Comparison of ENCODE assay signal across 9 cellular contexts in genomic region chr11:7436657-7437056, GRCh38. TPM values are rescaled to one million over a fixed set of nuclear protein-coding genes. Genes with fewer than 3 reads are reported as not detected.
DNase-seq lines count a peak whose midpoint lies in the region; ATAC-seq and TF ChIP-seq lines count a peak whose summit lies in the region.
"Had no signal": no experiment of that assay in that cellular context is flagged by ENCODE, and none has a peak within 500 bp of the region (broad histone marks: within the 10 kb centered on the region; RNA-seq: fewer than 3 reads in every experiment).

No MANE protein-coding gene starts in this region.

- peak; percentile 84 for ATAC-seq in GM18499 (IDR thresholded peaks at IDR 0.05; ENCODE audit: insufficient read depth, unreplicated experiment)
- peak; percentile 85 for ATAC-seq in GM21526 (IDR thresholded peaks at IDR 0.05; ENCODE audit: low FRiP score, unreplicated experiment)
- peak; percentile 43 to 61 for ATAC-seq in right cardiac atrium

- H4K20me1 ChIP-seq in hepatocyte (ENCODE audit: insufficient read depth, poor library complexity, severe bottlenecking) = no peaks in the 10 kb centered on the region

- H3K9me2 ChIP-seq in hepatocyte (replicated peaks; ENCODE audit: insufficient read depth) = no peaks in the 10 kb centered on the region

- H3K79me2 ChIP-seq in hepatocyte = no peaks in the 10 kb centered on the region

- 37% methylated on average over 5 of the region's 5 CpGs for WGBS in right cardiac atrium
- WGBS in esophagus squamous epithelium, 2 donors = 34 to 35% methylated on average over 5 of the region's 5 CpGs
- WGBS in hepatocyte (ENCODE audit: low lambda C conversion rate, missing lambda C conversion rate) = 51% methylated on average over 5 of the region's 5 CpGs

- H3K9me3 ChIP-seq in right cardiac atrium (ENCODE audit: control insufficient read depth, low read length) (no peaks in the 10 kb centered on the region), esophagus squamous epithelium (no peaks in the 10 kb centered on the region), hepatocyte (ENCODE audit: low read depth) (no peaks in the 10 kb centered on the region)

- intact Hi-C loops in right cardiac atrium (cut with DNase I) = loop anchor here in 1 of 4 donors (5.0 kb wide), 1 partner anchor 339 kb away; no protein-coding TSS in a partner anchor
- intact Hi-C loops in esophagus squamous epithelium (cut with DNase I) = no loop called here

- H2AFZ ChIP-seq in hepatocyte = no peak overlapping the region

- H3K27ac ChIP-seq in right cardiac atrium (ENCODE audit: low read length) (no peak overlapping the region), esophagus squamous epithelium (no peak overlapping the region), hepatocyte (no peak overlapping the region)

- H3K36me3 ChIP-seq in esophagus squamous epithelium (no peaks in the 10 kb centered on the region), hepatocyte (replicated peaks; ENCODE audit: insufficient read depth, low read depth) (no peaks in the 10 kb centered on the region)

- H3K4me3 ChIP-seq in right cardiac atrium (ENCODE audit: low read length) (no peak overlapping the region), esophagus squamous epithelium (no peak overlapping the region), hepatocyte (no peak overlapping the region)

- H3K4me1 ChIP-seq in right cardiac atrium (ENCODE audit: control insufficient read depth, insufficient read depth, low read length) = no peaks in the 10 kb centered on the region
- H3K4me1 ChIP-seq in esophagus squamous epithelium = peaks cover 0 to 6% (median 0%) of the 10 kb centered on the region in 3 donors
- H3K4me1 ChIP-seq in hepatocyte (ENCODE audit: insufficient read depth) = no peaks in the 10 kb centered on the region

- no peak overlapping the region for H3K4me2 ChIP-seq in hepatocyte

- DNase-seq in NCI-H2029 (lab: John Stamatoyannopoulos, UW) (peak; percentile 47), right cardiac atrium (no peak), esophagus squamous epithelium (lab: John Stamatoyannopoulos, UW) (no peak), AG08395 (ENCODE audit: low spot score) (no peak), hepatocyte (ENCODE audit: low spot score) (no peak), EL (no peak)

- no peak for TF ChIP-seq POLR2A in esophagus squamous epithelium (IDR thresholded peaks at IDR 0.05)

- H3K27me3 ChIP-seq in right cardiac atrium (ENCODE audit: control insufficient read depth, insufficient read depth) (no peaks in the 10 kb centered on the region), esophagus squamous epithelium (no peaks in the 10 kb centered on the region), hepatocyte (no peaks in the 10 kb centered on the region)

- TF ChIP-seq CTCF in esophagus squamous epithelium (IDR thresholded peaks at IDR 0.05) (no peak), hepatocyte (IDR thresholded peaks at IDR 0.05; ENCODE audit: poor library complexity) (no peak)

RNA-seq across cellular contexts. Expression of gene OLFML1, which starts 48.6 kb away (rescaled TPM):
- total RNA-seq in right cardiac atrium = 10 to 100 TPM in 3 of 4 donors, 1 to 10 TPM in 1; 7.2 to 16.9 (median 13.6) TPM
- 6.9 TPM for polyA plus RNA-seq in right cardiac atrium
- total RNA-seq in esophagus squamous epithelium = 1 to 10 TPM in 2 of 4 donors, under 1 TPM in 1, not detected in 1; 0.35 to 6.3 (median 2.4) TPM
- total RNA-seq in hepatocyte = 9.3 and 11.4 TPM in 2 replicates
- polyA plus RNA-seq in hepatocyte = 8.2 and 10.9 TPM in 2 replicates
- total RNA-seq: astrocyte had no signal
